ENCODE assay signal across 18 cellular contexts in genomic region chr1:39640861-39641260, GRCh38. TPM values are rescaled to one million over a fixed set of nuclear protein-coding genes. Genes with fewer than 3 reads are reported as not detected.
DNase-seq lines count a peak whose midpoint lies in the region; ATAC-seq and TF ChIP-seq lines count a peak whose summit lies in the region.
"Had no signal": no experiment of that assay in that cellular context is flagged by ENCODE, and none has a peak within 500 bp of the region (broad histone marks: within the 10 kb centered on the region; RNA-seq: fewer than 3 reads in every experiment).

No MANE protein-coding gene starts in this region.

- H2AK9ac ChIP-seq in IMR-90 (replicated peaks; ENCODE audit: low read depth, low read length, poor library complexity): no peak overlapping the region

- no peak overlapping the region for H3K14ac ChIP-seq in IMR-90 (replicated peaks; ENCODE audit: low read depth, low read length)

- H4K20me1 ChIP-seq in IMR-90 (ENCODE audit: insufficient read depth, low read length): no peaks in the 10 kb centered on the region

- H3K9me3 ChIP-seq in IMR-90 (ENCODE audit: control insufficient read depth, insufficient read depth, low read length) (no peaks in the 10 kb centered on the region; the same call in 1 of the 2 replicates), body of pancreas (no peaks in the 10 kb centered on the region), tibial nerve (no peaks in the 10 kb centered on the region)

- TF ChIP-seq EP300 in tibial nerve (IDR thresholded peaks at IDR 0.05): no peak

- 0 out of 2 replicates have a peak, but pooled peaks cover 3% of the 10 kb centered on the region for H3K9me1 ChIP-seq in IMR-90 (ENCODE audit: insufficient read depth, low read length)

- ATAC-seq in IMR-90 (ENCODE audit: low read depth): no peak
- no peak for ATAC-seq in body of pancreas
- no peak for ATAC-seq in HG03025 (IDR thresholded peaks at IDR 0.05; ENCODE audit: low FRiP score, unreplicated experiment)

- TF ChIP-seq CTCF in IMR-90 (conservative IDR thresholded peaks at IDR 0.05; ENCODE audit: low read depth, low read length) (no peak), body of pancreas (IDR thresholded peaks at IDR 0.05) (no peak), tibial nerve (IDR thresholded peaks at IDR 0.05) (no peak)

- H3K4me1 ChIP-seq in IMR-90 (ENCODE audit: control insufficient read depth, insufficient read depth, low read length) (0 out of 2 replicates have a peak, but pooled peaks cover 2% of the 10 kb centered on the region), body of pancreas (peaks cover 58% of the 10 kb centered on the region), tibial nerve (peaks cover 0 to 22% (median under 1%) of the 10 kb centered on the region in 4 donors)

- POLR2A ChIA-PET in IMR-90 (lab: Charles Lee; ENCODE audit: unreplicated experiment): no interaction called here

- no peak overlapping the region for H3K4me2 ChIP-seq in IMR-90 (ENCODE audit: low read depth, low read length)

- no peak overlapping the region for H4K8ac ChIP-seq in IMR-90 (ENCODE audit: low read depth in 2 of 2, low read length in 2 of 2)

- BruUV-seq in IMR-90 (replicated peaks; lab: Mats Ljungman, UMichigan): no TSS peak

- H3K36me3 ChIP-seq in IMR-90 (ENCODE audit: control insufficient read depth, insufficient read depth, low read length) (no peaks in the 10 kb centered on the region), body of pancreas (replicated peaks in 1 of 2; ENCODE audit: insufficient read depth in 1 of 2, low read depth in 2 of 2) (no peaks in the 10 kb centered on the region), tibial nerve (no peaks in the 10 kb centered on the region)

- H3K56ac ChIP-seq in IMR-90 (ENCODE audit: extremely low read depth, insufficient read depth, low read length): no peak overlapping the region

- no peak for TF ChIP-seq RAD21 in IMR-90 (IDR thresholded peaks at IDR 0.05; ENCODE audit: low read length)

- WGBS in IMR-90 (ENCODE audit: extremely low coverage in 2 of 2, insufficient read length in 1 of 2), 2 experiments: 100% methylated on average over 2 of the region's 8 CpGs; no CpG with 5 or more reads in 1 of the 2 experiments
- 82 to 85% methylated on average over 5 to 8 of the region's 8 CpGs for WGBS in body of pancreas, 2 donors
- WGBS in tibial nerve, 2 donors: 90 to 94% methylated on average over 8 of the region's 8 CpGs

- H3K4ac ChIP-seq in IMR-90 (ENCODE audit: low read depth, low read length): no peak overlapping the region

- H2AFZ ChIP-seq in IMR-90 (replicated peaks; ENCODE audit: low read length, poor library complexity): peak overlapping the region; percentile 56
- H2AFZ ChIP-seq: GM23248 had no signal

- H3K27me3 ChIP-seq in IMR-90 (ENCODE audit: control insufficient read depth, insufficient read depth, low read length): peaks cover 30% of the 10 kb centered on the region
- no peaks in the 10 kb centered on the region for H3K27me3 ChIP-seq in body of pancreas
- H3K27me3 ChIP-seq in tibial nerve: peaks cover 0 to 7% of the 10 kb centered on the region in 2 donors

- H3K4me3 ChIP-seq in IMR-90 (ENCODE audit: insufficient read depth, low read depth, low read length) (no peak overlapping the region), body of pancreas (no peak overlapping the region), tibial nerve (no peak overlapping the region)
- H3K4me3 ChIP-seq: GM23248 had no signal

- no peak overlapping the region for H2AK5ac ChIP-seq in IMR-90 (ENCODE audit: low read depth, low read length)

- intact Hi-C loops in IMR-90 (cut with micrococcal nuclease): no loop called here
- intact Hi-C loops in body of pancreas (cut with DNase I): no loop called here

- H3K18ac ChIP-seq in IMR-90 (ENCODE audit: low read depth, low read length): no peak overlapping the region

- H2BK15ac ChIP-seq in IMR-90 (ENCODE audit: low read depth, low read length): no peak overlapping the region

- H2BK120ac ChIP-seq in IMR-90 (ENCODE audit: low read depth, low read length): no peak overlapping the region

- no peak overlapping the region for H2BK20ac ChIP-seq in IMR-90 (ENCODE audit: low read depth, low read length)

- CTCF ChIA-PET in IMR-90 (lab: Yijun Ruan, JAX): interaction anchor here (1.2 to 1.3 kb wide), 2 partner anchors 13 to 35 kb away, joined by 3 to 5 read pairs; no protein-coding TSS in a partner anchor

- no peak overlapping the region for H3K23ac ChIP-seq in IMR-90 (ENCODE audit: low read depth, low read length)

- H3K27ac ChIP-seq in IMR-90 (ENCODE audit: insufficient read depth, low read length) (no peak overlapping the region), body of pancreas (peak overlapping the region in 3 of 4 donors; percentile 78 to 90 (median 90)), tibial nerve (peak overlapping the region in 2 of 4 donors; percentile 84 to 87)
- H3K27ac ChIP-seq: GM23248 had no signal

- no peak for DNase-seq in IMR-90
- DNase-seq in MV-4-11 (lab: John Stamatoyannopoulos, UW): peak; percentile 11
- DNase-seq in body of pancreas: no peak
- peak; percentile 55 for DNase-seq in renal cortical epithelial cell (ENCODE audit: low read depth)
- no peak for DNase-seq in NCI-H345 treated with DMSO at 0.1 percent for 48 hours (lab: John Stamatoyannopoulos, UW; ENCODE audit: unreplicated experiment)
- DNase-seq in tibial nerve (ENCODE audit: low spot score in 2 of 2): no peak
- DNase-seq: CD4-positive, CD25-positive, alpha-beta regulatory T cell; DMS53; GM23248; HCEC 1CT; KBM-7; NCI-H1105; NCI-H1694; NCI-H446; OCI-M1; RPMI8226; SIG-M5 had no signal

- no peak overlapping the region for H2BK5ac ChIP-seq in IMR-90 (ENCODE audit: low read depth, low read length, poor library complexity, severe bottlenecking)

- H3K79me1 ChIP-seq in IMR-90 (ENCODE audit: low read depth in 1 of 2, low read length in 2 of 2): no peaks in the 10 kb centered on the region

- no peak overlapping the region for H3K9ac ChIP-seq in IMR-90 (ENCODE audit: low read depth, low read length)
- H3K9ac ChIP-seq: GM23248 had no signal

- dilution Hi-C loops in IMR-90 (cut with HindIII; ENCODE audit: low sequenced_read_pairs, unreplicated experiment): no loop called here

- no peak for TF ChIP-seq POLR2A in IMR-90 (IDR thresholded peaks at IDR 0.05; ENCODE audit: low read depth, low read length)
- TF ChIP-seq POLR2A in body of pancreas (IDR thresholded peaks at IDR 0.05): no peak
- TF ChIP-seq POLR2A in tibial nerve (IDR thresholded peaks at IDR 0.05): no peak

- H4K5ac ChIP-seq in IMR-90 (ENCODE audit: low read depth, low read length): no peak overlapping the region

- in situ Hi-C loops in IMR-90 (cut with MboI; ENCODE audit: low sequenced_read_pairs): no loop called here

- no peak overlapping the region for H4K91ac ChIP-seq in IMR-90 (ENCODE audit: insufficient read depth, low read depth, low read length)

TF ChIP-seq in IMR-90, 13 proteins besides CTCF, POLR2A, EP300 and RAD21:
- TF ChIP-seq FOS (IDR thresholded peaks at IDR 0.05; ENCODE audit: low read depth, low read length) (no peak), USF2 (IDR thresholded peaks at IDR 0.05; ENCODE audit: low read depth, low read length) (no peak), MXI1 (IDR thresholded peaks at IDR 0.05; ENCODE audit: borderline replicate concordance, low read depth, low read length) (no peak), RFX5 (IDR thresholded peaks at IDR 0.05; ENCODE audit: low read depth, low read length) (no peak), ELK1 (IDR thresholded peaks at IDR 0.05; ENCODE audit: borderline replicate concordance, low read depth, low read length) (no peak), CEBPB (IDR thresholded peaks at IDR 0.05; ENCODE audit: low read depth, low read length) (peak; percentile 56; the same call in 1 of the 2 replicates), BHLHE40 (IDR thresholded peaks at IDR 0.05; ENCODE audit: low read depth, low read length) (no peak)

RNA-seq across cellular contexts. Expression of gene HEYL, which starts 1.4 kb away (rescaled TPM):
- total RNA-seq in IMR-90 (2012; rRNA removed): not detected in 2 replicates
- polyA plus RNA-seq in IMR-90 (2012; rRNA removed): 0.02 TPM in 1 of 2 replicates, not detected in the other
- polyA plus RNA-seq in IMR-90 (2012; cell fraction: cytosol; rRNA removed): 0.01 and 0.07 TPM in 2 replicates
- 0.29 and 0.81 TPM in 2 replicates for polyA plus RNA-seq in IMR-90 (2012; cell fraction: nucleus; rRNA removed; ENCODE audit: low replicate concordance)
- total RNA-seq in body of pancreas: 10 to 100 TPM; 33.6 to 33.7 TPM
- total RNA-seq in renal cortical epithelial cell: 0.10 TPM in 1 of 2 replicates, not detected in the other
- total RNA-seq in tibial nerve: 10 to 100 TPM; 11.4 to 19.2 (median 14.3) TPM
- total RNA-seq: GM23248 had no signal
- polyA plus RNA-seq: CD4-positive, CD25-positive, alpha-beta regulatory T cell; GM23248 had no signal

RNA-seq across cellular contexts. Expression of gene NT5C1A, which starts 31.0 kb away (rescaled TPM):
- total RNA-seq in IMR-90 (2012; rRNA removed): not detected in 2 replicates
- not detected in 2 replicates for polyA plus RNA-seq in IMR-90 (2012; rRNA removed)
- not detected in 2 replicates for polyA plus RNA-seq in IMR-90 (2012; cell fraction: cytosol; rRNA removed)
- polyA plus RNA-seq in IMR-90 (2012; cell fraction: nucleus; rRNA removed; ENCODE audit: low replicate concordance): not detected in 2 replicates
- total RNA-seq in body of pancreas: 1 to 10 TPM; 2.3 to 3.1 TPM
- 0.94 TPM in 1 of 2 replicates, not detected in the other for total RNA-seq in renal cortical epithelial cell
- total RNA-seq in tibial nerve: 1 to 10 TPM in 1 of 4 donors, not detected in 3; 2.2 TPM
- total RNA-seq: GM23248 had no signal
- polyA plus RNA-seq: GM23248 had no signal

RNA-seq across cellular contexts. Expression of gene HPCAL4, which starts 50.4 kb away (rescaled TPM):
- not detected in 2 replicates for total RNA-seq in IMR-90 (2012; rRNA removed)
- polyA plus RNA-seq in IMR-90 (2012; rRNA removed): 0.02 TPM in 1 of 2 replicates, not detected in the other
- not detected in 2 replicates for polyA plus RNA-seq in IMR-90 (2012; cell fraction: cytosol; rRNA removed)
- not detected in 2 replicates for polyA plus RNA-seq in IMR-90 (2012; cell fraction: nucleus; rRNA removed; ENCODE audit: low replicate concordance)
- total RNA-seq in body of pancreas: 1 to 10 TPM in 1 of 2 donors, under 1 TPM in 1; 0.66 to 9.1 TPM
- total RNA-seq in renal cortical epithelial cell: 0.17 and 4.4 TPM in 2 replicates
- total RNA-seq in tibial nerve: not detected
- total RNA-seq: GM23248 had no signal
- polyA plus RNA-seq: GM23248 had no signal

Comparison
In these comparisons a context has a peak if more than half of its experiments do, and no peak if none do; other contexts are left out.
1. DNase-seq: peak in MV-4-11 (single experiment) and renal cortical epithelial cell (single experiment); none in IMR-90 (single experiment), body of pancreas (0 of 4), NCI-H345 treated with DMSO at 0.1 percent for 48 hours (single experiment) and tibial nerve (0 of 2).
2. RNA of gene HEYL, which starts 1.4 kb away (total RNA-seq): 33.6 to 33.7 TPM in body of pancreas and 11.4 to 19.2 TPM in tibial nerve; 0.10 TPM in renal cortical epithelial cell and not detected in IMR-90; every median in the first group is over 10 times any median in the second.